Comparison of ENCODE assay signal across 10 cellular contexts in the genomic region with DNA sequence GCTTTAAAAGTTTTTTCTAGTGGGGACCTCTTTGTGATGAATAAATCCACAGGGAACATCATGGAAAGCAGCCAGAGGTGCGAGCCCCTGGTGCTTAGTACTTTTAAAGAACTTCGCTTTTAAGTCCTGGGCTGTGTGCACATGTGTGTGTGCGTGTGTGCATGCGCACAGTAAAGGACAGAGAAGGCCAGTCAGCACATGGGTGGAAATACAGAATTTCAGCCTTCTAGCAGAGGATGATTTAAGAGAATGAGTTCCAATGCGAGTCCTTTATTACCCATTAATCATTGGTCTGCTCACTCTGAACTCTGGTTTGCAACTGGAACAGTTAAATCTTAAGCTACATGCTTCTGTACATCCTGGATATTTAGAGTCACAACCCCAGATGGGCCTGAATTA. TPM values are rescaled to one million over a fixed set of nuclear protein-coding genes. Genes with fewer than 3 reads are reported as not detected.
A peak's percentile ranks its signal among the peaks of the same experiment; 100 is the strongest.
DNase-seq lines count a peak whose midpoint lies in the region; TF ChIP-seq lines count a peak whose summit lies in the region.
"Had no signal": no experiment of that assay in that cellular context is flagged by ENCODE, and none has a peak within 500 bp of the region (broad histone marks: within the 10 kb centered on the region; RNA-seq: fewer than 3 reads in every experiment).

No MANE protein-coding gene starts in this region.

- in situ Hi-C loops in astrocyte of the spinal cord (cut with HindIII; ENCODE audit: low sequenced_read_pairs): loop anchor here (25.0 kb wide), 1 partner anchor 144 kb away; no protein-coding TSS in a partner anchor

- WGBS in hepatocyte (ENCODE audit: low lambda C conversion rate, missing lambda C conversion rate): 59% methylated on average over 5 of the region's 5 CpGs

- H3K4me1 ChIP-seq in hepatocyte (ENCODE audit: insufficient read depth): peaks cover 77% of the 10 kb centered on the region

- no peaks in the 10 kb centered on the region for H4K20me1 ChIP-seq in hepatocyte (ENCODE audit: insufficient read depth, poor library complexity, severe bottlenecking)

- H3K9me2 ChIP-seq in hepatocyte (replicated peaks; ENCODE audit: insufficient read depth): no peaks in the 10 kb centered on the region

- no peaks in the 10 kb centered on the region for H3K27me3 ChIP-seq in hepatocyte

- no peak overlapping the region for H2AFZ ChIP-seq in hepatocyte

- peak overlapping the region; percentile 31 for H3K4me3 ChIP-seq in HFF-Myc (replicated peaks; ENCODE audit: low read depth, low read length)
- H3K4me3 ChIP-seq in astrocyte of the spinal cord (ENCODE audit: low read depth, low read length): peak overlapping the region; percentile 14
- H3K4me3 ChIP-seq in hepatocyte: no peak overlapping the region
- peak overlapping the region; percentile 28 for H3K4me3 ChIP-seq in skeletal muscle cell (ENCODE audit: low read depth, low read length)

- H3K79me2 ChIP-seq in hepatocyte: peaks cover 85% of the 10 kb centered on the region

- no peaks in the 10 kb centered on the region for H3K9me3 ChIP-seq in hepatocyte (ENCODE audit: low read depth)

- H3K36me3 ChIP-seq in hepatocyte (replicated peaks; ENCODE audit: insufficient read depth, low read depth): no peaks in the 10 kb centered on the region

- no peak for TF ChIP-seq CTCF in HFF-Myc (IDR thresholded peaks at IDR 0.05; ENCODE audit: low read depth, low read length, missing control alignments)
- no peak for TF ChIP-seq CTCF in astrocyte of the spinal cord (IDR thresholded peaks at IDR 0.05; ENCODE audit: low read depth, low read length)
- TF ChIP-seq CTCF in hepatocyte (IDR thresholded peaks at IDR 0.05; ENCODE audit: poor library complexity): no peak

- peak overlapping the region; percentile 66 for H3K4me2 ChIP-seq in hepatocyte

- DNase-seq in HFF-Myc (ENCODE audit: extremely low read depth, low read depth) (no peak), astrocyte of the spinal cord (ENCODE audit: low read depth, low spot score) (peak; percentile 83), hepatocyte (ENCODE audit: low spot score) (no peak), skeletal muscle cell (ENCODE audit: low read depth) (no peak), T-helper 1 cell (no peak), AG08395 (ENCODE audit: low spot score) (no peak), NCI-H446 treated with DMSO at 0.1 percent for 48 hours (lab: John Stamatoyannopoulos, UW) (no peak)
- DNase-seq in stimulated activated CD8-positive, alpha-beta memory T cell treated with anti-CD3 and anti-CD28 coated beads, Interleukin-4, amount 100 ng/mL, for 48 hours: no peak
- DNase-seq: activated effector memory CD4-positive, alpha-beta T cell treated with anti-CD3 and anti-CD28 coated beads, Interleukin-2, amount 50 U/mL, for 16 hours; SIG-M5 had no signal

- H3K27ac ChIP-seq in hepatocyte: peak overlapping the region; percentile 97

RNA-seq across cellular contexts. Expression of a gene that starts 18.9 kb away (rescaled TPM):
- total RNA-seq in hepatocyte: 82.2 and 87.2 TPM in 2 replicates
- 37.2 and 50.4 TPM in 2 replicates for polyA plus RNA-seq in hepatocyte
